ENCODE assay signal across 1 cellular context in the genomic region with DNA sequence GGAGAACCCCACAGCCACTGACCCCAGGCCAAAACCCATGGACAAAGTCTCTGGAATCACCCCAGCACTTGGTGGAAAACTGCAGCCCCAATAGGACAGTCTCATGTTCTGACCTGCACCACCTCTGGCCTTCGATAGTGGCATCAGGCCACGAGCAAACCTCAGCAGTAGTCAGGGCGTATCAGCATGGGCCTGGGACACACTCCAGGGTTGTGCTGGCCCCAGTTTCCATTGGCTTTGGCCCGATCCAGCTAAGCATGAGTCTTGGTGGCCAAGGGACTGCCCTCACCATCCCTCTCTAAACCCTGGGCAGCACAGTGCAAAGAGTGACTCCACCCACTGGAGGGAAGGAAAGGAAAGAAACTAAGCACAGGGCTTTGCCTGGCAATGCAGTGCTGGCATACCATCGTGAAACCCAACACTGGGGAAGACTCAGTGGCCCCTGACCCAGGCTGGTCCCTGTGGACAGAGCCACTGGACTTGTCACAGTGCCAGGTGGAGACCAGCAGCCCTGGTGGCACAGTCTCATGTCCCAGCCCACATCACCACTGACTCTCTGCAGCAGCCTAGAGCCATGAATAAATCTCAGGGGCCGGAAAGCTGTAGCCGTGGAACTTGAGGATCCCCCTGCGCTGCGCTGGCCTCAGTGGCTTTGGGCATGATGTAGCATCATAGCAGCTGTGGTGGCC.
TF ChIP-seq lines count a peak whose summit lies in the region.

No MANE protein-coding gene starts in this region.

TF ChIP-seq in GM23338, 12 proteins besides CTCF, POLR2A, EP300 and RAD21 (continued from another document):
- TF ChIP-seq ETS1 (IDR thresholded peaks at IDR 0.05): no peak
- no peak for TF ChIP-seq REST (IDR thresholded peaks at IDR 0.05; ENCODE audit: unreplicated experiment)
- no peak for TF ChIP-seq EZH2 (IDR thresholded peaks at IDR 0.05; ENCODE audit: low read depth, unreplicated experiment)
- no peak for TF ChIP-seq NANOG (IDR thresholded peaks at IDR 0.05; ENCODE audit: borderline replicate concordance)
- TF ChIP-seq EZH2phosphoT487 (IDR thresholded peaks at IDR 0.05; ENCODE audit: unreplicated experiment): no peak
- TF ChIP-seq POLR2AphosphoS5 (IDR thresholded peaks at IDR 0.05; ENCODE audit: low read depth): no peak
- no peak for TF ChIP-seq ZNF114 (CRISPR knock-in tag; IDR thresholded peaks at IDR 0.05)
- TF ChIP-seq ZNF331 (CRISPR knock-in tag; IDR thresholded peaks at IDR 0.05; ENCODE audit: low read depth): no peak
- TF ChIP-seq ZNF462 (CRISPR knock-in tag; IDR thresholded peaks at IDR 0.05): no peak
- TF ChIP-seq CREB1 (CRISPR knock-in tag; IDR thresholded peaks at IDR 0.05; ENCODE audit: low read depth): no peak
